ENCODE assay signal across 1 cellular context in genomic region chr13:85441364-85441763, GRCh38.
TF ChIP-seq lines count a peak whose summit lies in the region.

No MANE protein-coding gene starts in this region.

TF ChIP-seq in A549, 52 proteins besides CTCF, POLR2A, EP300 and RAD21 (continued from another document):
- TF ChIP-seq E2F6 (IDR thresholded peaks at IDR 0.05; ENCODE audit: borderline replicate concordance, low read depth) (no peak), RNF2 (IDR thresholded peaks at IDR 0.05; ENCODE audit: borderline replicate concordance, low read depth) (no peak), PBX3 (IDR thresholded peaks at IDR 0.05) (no peak), RCOR1 (IDR thresholded peaks at IDR 0.05; ENCODE audit: low read depth, low read length) (no peak), ATOH8 (CRISPR knock-in tag; IDR thresholded peaks at IDR 0.05; ENCODE audit: low read depth) (no peak), NFE2L2 (conservative IDR thresholded peaks at IDR 0.05; ENCODE audit: low read length) (no peak), NR3C1 (IDR thresholded peaks at IDR 0.05) (no peak), CHD4 (IDR thresholded peaks at IDR 0.05; ENCODE audit: borderline replicate concordance) (no peak), HES2 (IDR thresholded peaks at IDR 0.05) (no peak), MAZ (IDR thresholded peaks at IDR 0.05; ENCODE audit: borderline replicate concordance, low read depth, low read length) (no peak), KDM1A (IDR thresholded peaks at IDR 0.05; ENCODE audit: low read depth) (no peak), MYC (IDR thresholded peaks at IDR 0.05; ENCODE audit: borderline replicate concordance, low read length) (no peak), JUNB (IDR thresholded peaks at IDR 0.05) (no peak), MAFK (IDR thresholded peaks at IDR 0.05; ENCODE audit: partially characterized antibody) (no peak)
